Comparison of ENCODE assay signal across 1 cellular context in the genomic region with DNA sequence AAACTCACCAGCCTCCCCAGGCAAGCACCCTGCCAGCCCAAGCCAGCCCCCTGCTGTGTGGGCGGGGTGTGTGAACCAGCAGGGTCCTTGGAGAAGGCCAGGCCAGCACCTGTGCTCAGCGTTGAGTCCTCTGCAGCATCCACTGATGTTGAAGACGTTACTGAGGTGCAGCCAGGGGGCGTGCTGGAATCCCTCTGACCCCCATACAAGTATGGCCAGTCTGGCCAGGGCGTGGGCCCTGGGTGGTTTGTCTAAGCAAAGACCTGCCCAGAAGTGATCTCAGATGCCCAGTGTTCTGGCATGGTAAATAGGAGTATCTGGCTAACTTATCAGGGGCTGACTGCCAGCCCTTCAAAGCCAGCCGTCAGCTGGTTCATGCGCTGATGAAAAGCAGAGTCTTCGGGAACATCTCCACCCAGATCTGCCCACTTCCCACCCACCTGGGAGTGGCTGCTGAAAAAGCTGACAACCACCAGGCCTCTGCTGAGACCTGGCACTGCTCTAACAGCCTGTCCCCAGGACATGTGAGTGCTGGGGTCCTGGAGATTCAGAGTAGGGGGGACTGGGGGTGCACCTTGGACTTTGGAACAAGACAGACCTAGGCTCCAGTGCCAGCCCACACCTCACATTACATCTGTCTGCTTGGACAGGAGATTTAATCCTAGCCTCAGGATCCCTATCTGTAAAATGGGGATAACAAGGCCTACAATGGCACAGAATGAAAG.
TF ChIP-seq lines count a peak whose summit lies in the region.

No MANE protein-coding gene starts in this region.

TF ChIP-seq in HepG2, 621 proteins besides CTCF, POLR2A, EP300 and RAD21 (continues in another document):
- TF ChIP-seq HNRNPL (IDR thresholded peaks at IDR 0.05; ENCODE audit: low read depth, low read length) (peak; percentile 69; the same call in 1 of the 2 replicates), ZNF567 (CRISPR knock-in tag; IDR thresholded peaks at IDR 0.05; ENCODE audit: borderline replicate concordance) (0 out of 2 replicates have a peak, but pooled peaks have one; percentile 31), ZNF225 (CRISPR knock-in tag; IDR thresholded peaks at IDR 0.05) (peak; percentile 34), ZFY (CRISPR knock-in tag; IDR thresholded peaks at IDR 0.05) (peak; percentile 26; the same call in 1 of the 2 replicates), ZNF619 (CRISPR knock-in tag; IDR thresholded peaks at IDR 0.05) (peak; percentile 70; the same call in 1 of the 2 replicates), ZNF629 (CRISPR knock-in tag; conservative IDR thresholded peaks at IDR 0.05) (peak; percentile 97), MYC (CRISPR knock-in tag; IDR thresholded peaks at IDR 0.05; ENCODE audit: borderline replicate concordance) (no peak), MXD4 (CRISPR knock-in tag; IDR thresholded peaks at IDR 0.05) (no peak), ZNF569 (CRISPR knock-in tag; IDR thresholded peaks at IDR 0.05; ENCODE audit: borderline replicate concordance) (no peak), ZBTB38 (CRISPR knock-in tag; IDR thresholded peaks at IDR 0.05) (0 out of 2 replicates have a peak, but pooled peaks have one; percentile 10), XRCC5 (optimal IDR thresholded peaks at IDR 0.05; ENCODE audit: low read length) (peak; percentile 73), TAF1 (CRISPR knock-in tag; IDR thresholded peaks at IDR 0.05) (0 out of 2 replicates have a peak, but pooled peaks have one; percentile 27), CHD4 (IDR thresholded peaks at IDR 0.05; ENCODE audit: borderline replicate concordance, low read length) (peak; percentile 95), ZNF292 (CRISPR knock-in tag; IDR thresholded peaks at IDR 0.05; ENCODE audit: borderline replicate concordance, low read depth) (0 out of 2 replicates have a peak, but pooled peaks have one; percentile 6), MED1 (CRISPR knock-in tag; IDR thresholded peaks at IDR 0.05) (peak; percentile 33; the same call in 1 of the 2 replicates), ZNF468 (CRISPR knock-in tag; IDR thresholded peaks at IDR 0.05) (0 out of 2 replicates have a peak, but pooled peaks have one; percentile 25), SIN3A (IDR thresholded peaks at IDR 0.05; ENCODE audit: borderline replicate concordance, low read depth, low read length) (peak; percentile 33; the same call in 1 of the 2 replicates), AGO2 (optimal IDR thresholded peaks at IDR 0.05; ENCODE audit: low read depth, low read length) (peak; percentile 49), STAG1 (CRISPR knock-in tag; IDR thresholded peaks at IDR 0.05) (peak; percentile 57), HNF4G (IDR thresholded peaks at IDR 0.05; ENCODE audit: borderline replicate concordance, low read depth, low read length) (0 out of 2 replicates have a peak, but pooled peaks have one; percentile 9), HNF4G (CRISPR knock-in tag; IDR thresholded peaks at IDR 0.05; ENCODE audit: borderline replicate concordance, low read depth) (peak; percentile 7; the same call in 1 of the 2 replicates), PPARG (CRISPR knock-in tag; conservative IDR thresholded peaks at IDR 0.05) (0 out of 2 replicates have a peak, but pooled peaks have one; percentile 10), ZNF839 (CRISPR knock-in tag; IDR thresholded peaks at IDR 0.05; ENCODE audit: borderline replicate concordance) (no peak; the same call in 1 of the 2 replicates), SMC3 (IDR thresholded peaks at IDR 0.05; ENCODE audit: low read length) (no peak), ZNF713 (CRISPR knock-in tag; IDR thresholded peaks at IDR 0.05) (peak; percentile 48; the same call in 1 of the 2 replicates), ZNF350 (CRISPR knock-in tag; IDR thresholded peaks at IDR 0.05; ENCODE audit: borderline replicate concordance, low read depth) (peak; percentile 18; the same call in 1 of the 2 replicates), SMARCE1 (IDR thresholded peaks at IDR 0.05; ENCODE audit: borderline replicate concordance) (no peak), KDM1A (CRISPR knock-in tag; IDR thresholded peaks at IDR 0.05) (peak; percentile 77; the same call in 1 of the 2 replicates)
- TF ChIP-seq, protein P1, sequence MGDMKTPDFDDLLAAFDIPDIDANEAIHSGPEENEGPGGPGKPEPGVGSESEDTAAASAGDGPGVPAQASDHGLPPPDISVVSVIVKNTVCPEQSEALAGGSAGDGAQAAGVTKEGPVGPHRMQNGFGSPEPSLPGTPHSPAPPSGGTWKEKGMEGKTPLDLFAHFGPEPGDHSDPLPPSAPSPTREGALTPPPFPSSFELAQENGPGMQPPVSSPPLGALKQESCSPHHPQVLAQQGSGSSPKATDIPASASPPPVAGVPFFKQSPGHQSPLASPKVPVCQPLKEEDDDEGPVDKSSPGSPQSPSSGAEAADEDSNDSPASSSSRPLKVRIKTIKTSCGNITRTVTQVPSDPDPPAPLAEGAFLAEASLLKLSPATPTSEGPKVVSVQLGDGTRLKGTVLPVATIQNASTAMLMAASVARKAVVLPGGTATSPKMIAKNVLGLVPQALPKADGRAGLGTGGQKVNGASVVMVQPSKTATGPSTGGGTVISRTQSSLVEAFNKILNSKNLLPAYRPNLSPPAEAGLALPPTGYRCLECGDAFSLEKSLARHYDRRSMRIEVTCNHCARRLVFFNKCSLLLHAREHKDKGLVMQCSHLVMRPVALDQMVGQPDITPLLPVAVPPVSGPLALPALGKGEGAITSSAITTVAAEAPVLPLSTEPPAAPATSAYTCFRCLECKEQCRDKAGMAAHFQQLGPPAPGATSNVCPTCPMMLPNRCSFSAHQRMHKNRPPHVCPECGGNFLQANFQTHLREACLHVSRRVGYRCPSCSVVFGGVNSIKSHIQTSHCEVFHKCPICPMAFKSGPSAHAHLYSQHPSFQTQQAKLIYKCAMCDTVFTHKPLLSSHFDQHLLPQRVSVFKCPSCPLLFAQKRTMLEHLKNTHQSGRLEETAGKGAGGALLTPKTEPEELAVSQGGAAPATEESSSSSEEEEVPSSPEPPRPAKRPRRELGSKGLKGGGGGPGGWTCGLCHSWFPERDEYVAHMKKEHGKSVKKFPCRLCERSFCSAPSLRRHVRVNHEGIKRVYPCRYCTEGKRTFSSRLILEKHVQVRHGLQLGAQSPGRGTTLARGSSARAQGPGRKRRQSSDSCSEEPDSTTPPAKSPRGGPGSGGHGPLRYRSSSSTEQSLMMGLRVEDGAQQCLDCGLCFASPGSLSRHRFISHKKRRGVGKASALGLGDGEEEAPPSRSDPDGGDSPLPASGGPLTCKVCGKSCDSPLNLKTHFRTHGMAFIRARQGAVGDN (CRISPR knock-in tag; IDR thresholded peaks at IDR 0.05), result peak; percentile 86
- TF ChIP-seq, protein P2, sequence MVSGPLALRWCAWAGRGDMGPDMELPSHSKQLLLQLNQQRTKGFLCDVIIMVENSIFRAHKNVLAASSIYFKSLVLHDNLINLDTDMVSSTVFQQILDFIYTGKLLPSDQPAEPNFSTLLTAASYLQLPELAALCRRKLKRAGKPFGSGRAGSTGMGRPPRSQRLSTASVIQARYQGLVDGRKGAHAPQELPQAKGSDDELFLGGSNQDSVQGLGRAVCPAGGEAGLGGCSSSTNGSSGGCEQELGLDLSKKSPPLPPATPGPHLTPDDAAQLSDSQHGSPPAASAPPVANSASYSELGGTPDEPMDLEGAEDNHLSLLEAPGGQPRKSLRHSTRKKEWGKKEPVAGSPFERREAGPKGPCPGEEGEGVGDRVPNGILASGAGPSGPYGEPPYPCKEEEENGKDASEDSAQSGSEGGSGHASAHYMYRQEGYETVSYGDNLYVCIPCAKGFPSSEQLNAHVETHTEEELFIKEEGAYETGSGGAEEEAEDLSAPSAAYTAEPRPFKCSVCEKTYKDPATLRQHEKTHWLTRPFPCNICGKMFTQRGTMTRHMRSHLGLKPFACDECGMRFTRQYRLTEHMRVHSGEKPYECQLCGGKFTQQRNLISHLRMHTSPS (CRISPR knock-in tag; IDR thresholded peaks at IDR 0.05; ENCODE audit: low read depth), result 0 out of 2 replicates have a peak, but pooled peaks have one; percentile 44
- TF ChIP-seq, protein P3, sequence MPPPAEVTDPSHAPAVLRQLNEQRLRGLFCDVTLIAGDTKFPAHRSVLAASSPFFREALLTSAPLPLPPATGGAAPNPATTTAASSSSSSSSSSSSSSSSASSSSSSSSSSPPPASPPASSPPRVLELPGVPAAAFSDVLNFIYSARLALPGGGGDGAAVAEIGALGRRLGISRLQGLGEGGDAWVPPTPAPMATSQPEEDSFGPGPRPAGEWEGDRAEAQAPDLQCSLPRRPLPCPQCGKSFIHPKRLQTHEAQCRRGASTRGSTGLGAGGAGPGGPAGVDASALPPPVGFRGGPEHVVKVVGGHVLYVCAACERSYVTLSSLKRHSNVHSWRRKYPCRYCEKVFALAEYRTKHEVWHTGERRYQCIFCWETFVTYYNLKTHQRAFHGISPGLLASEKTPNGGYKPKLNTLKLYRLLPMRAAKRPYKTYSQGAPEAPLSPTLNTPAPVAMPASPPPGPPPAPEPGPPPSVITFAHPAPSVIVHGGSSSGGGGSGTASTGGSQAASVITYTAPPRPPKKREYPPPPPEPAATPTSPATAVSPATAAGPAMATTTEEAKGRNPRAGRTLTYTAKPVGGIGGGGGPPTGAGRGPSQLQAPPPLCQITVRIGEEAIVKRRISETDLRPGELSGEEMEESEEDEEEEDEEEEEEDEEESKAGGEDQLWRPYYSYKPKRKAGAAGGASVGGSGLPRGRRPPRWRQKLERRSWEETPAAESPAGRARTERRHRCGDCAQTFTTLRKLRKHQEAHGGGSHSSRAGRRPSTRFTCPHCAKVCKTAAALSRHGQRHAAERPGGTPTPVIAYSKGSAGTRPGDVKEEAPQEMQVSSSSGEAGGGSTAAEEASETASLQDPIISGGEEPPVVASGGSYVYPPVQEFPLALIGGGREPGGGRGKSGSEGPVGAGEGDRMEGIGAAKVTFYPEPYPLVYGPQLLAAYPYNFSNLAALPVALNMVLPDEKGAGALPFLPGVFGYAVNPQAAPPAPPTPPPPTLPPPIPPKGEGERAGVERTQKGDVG (CRISPR knock-in tag; IDR thresholded peaks at IDR 0.05; ENCODE audit: borderline replicate concordance), result peak; percentile 21; the same call in 1 of the 2 replicates
- TF ChIP-seq, protein P4, sequence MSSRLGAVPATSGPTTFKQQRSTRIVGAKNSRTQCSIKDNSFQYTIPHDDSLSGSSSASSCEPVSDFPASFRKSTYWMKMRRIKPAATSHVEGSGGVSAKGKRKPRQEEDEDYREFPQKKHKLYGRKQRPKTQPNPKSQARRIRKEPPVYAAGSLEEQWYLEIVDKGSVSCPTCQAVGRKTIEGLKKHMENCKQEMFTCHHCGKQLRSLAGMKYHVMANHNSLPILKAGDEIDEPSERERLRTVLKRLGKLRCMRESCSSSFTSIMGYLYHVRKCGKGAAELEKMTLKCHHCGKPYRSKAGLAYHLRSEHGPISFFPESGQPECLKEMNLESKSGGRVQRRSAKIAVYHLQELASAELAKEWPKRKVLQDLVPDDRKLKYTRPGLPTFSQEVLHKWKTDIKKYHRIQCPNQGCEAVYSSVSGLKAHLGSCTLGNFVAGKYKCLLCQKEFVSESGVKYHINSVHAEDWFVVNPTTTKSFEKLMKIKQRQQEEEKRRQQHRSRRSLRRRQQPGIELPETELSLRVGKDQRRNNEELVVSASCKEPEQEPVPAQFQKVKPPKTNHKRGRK (CRISPR knock-in tag; IDR thresholded peaks at IDR 0.05), result peak; percentile 36; the same call in 1 of the 2 replicates
- TF ChIP-seq, protein P5, sequence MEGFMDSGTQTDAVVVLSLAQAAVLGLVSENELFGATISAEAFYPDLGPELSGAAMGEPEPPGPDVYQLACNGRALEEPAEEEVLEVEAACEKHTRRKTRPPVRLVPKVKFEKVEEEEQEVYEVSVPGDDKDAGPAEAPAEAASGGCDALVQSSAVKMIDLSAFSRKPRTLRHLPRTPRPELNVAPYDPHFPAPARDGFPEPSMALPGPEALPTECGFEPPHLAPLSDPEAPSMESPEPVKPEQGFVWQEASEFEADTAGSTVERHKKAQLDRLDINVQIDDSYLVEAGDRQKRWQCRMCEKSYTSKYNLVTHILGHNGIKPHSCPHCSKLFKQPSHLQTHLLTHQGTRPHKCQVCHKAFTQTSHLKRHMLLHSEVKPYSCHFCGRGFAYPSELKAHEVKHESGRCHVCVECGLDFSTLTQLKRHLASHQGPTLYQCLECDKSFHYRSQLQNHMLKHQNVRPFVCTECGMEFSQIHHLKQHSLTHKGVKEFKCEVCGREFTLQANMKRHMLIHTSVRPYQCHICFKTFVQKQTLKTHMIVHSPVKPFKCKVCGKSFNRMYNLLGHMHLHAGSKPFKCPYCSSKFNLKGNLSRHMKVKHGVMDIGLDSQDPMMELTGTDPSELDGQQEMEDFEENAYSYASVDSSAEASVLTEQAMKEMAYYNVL (CRISPR knock-in tag; IDR thresholded peaks at IDR 0.05; ENCODE audit: borderline replicate concordance), result 0 out of 2 replicates have a peak, but pooled peaks have one; percentile 22
- TF ChIP-seq, protein P6, sequence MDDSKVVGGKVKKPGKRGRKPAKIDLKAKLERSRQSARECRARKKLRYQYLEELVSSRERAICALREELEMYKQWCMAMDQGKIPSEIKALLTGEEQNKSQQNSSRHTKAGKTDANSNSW (CRISPR knock-in tag; IDR thresholded peaks at IDR 0.05; ENCODE audit: borderline replicate concordance), result no peak
- TF ChIP-seq, protein P7, sequence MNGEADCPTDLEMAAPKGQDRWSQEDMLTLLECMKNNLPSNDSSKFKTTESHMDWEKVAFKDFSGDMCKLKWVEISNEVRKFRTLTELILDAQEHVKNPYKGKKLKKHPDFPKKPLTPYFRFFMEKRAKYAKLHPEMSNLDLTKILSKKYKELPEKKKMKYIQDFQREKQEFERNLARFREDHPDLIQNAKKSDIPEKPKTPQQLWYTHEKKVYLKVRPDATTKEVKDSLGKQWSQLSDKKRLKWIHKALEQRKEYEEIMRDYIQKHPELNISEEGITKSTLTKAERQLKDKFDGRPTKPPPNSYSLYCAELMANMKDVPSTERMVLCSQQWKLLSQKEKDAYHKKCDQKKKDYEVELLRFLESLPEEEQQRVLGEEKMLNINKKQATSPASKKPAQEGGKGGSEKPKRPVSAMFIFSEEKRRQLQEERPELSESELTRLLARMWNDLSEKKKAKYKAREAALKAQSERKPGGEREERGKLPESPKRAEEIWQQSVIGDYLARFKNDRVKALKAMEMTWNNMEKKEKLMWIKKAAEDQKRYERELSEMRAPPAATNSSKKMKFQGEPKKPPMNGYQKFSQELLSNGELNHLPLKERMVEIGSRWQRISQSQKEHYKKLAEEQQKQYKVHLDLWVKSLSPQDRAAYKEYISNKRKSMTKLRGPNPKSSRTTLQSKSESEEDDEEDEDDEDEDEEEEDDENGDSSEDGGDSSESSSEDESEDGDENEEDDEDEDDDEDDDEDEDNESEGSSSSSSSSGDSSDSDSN (CRISPR knock-in tag; IDR thresholded peaks at IDR 0.05), result peak; percentile 18; the same call in 1 of the 2 replicates
